In genomic region chr7:101120315-101120714, GRCh38 we compare ENCODE assay signal across 1 cellular context.
TF ChIP-seq lines count a peak whose summit lies in the region.

No MANE protein-coding gene starts in this region.

TF ChIP-seq in A549, 52 proteins besides CTCF, POLR2A, EP300 and RAD21:
- TF ChIP-seq MAX (IDR thresholded peaks at IDR 0.05) (no peak), SREBF2 (IDR thresholded peaks at IDR 0.05) (no peak), FOSB (CRISPR knock-in tag; IDR thresholded peaks at IDR 0.05) (no peak), TP53 (CRISPR knock-in tag; IDR thresholded peaks at IDR 0.05) (no peak), HES2 (IDR thresholded peaks at IDR 0.05) (no peak), CBX8 (IDR thresholded peaks at IDR 0.05) (no peak), JUNB (IDR thresholded peaks at IDR 0.05) (no peak), MAZ (IDR thresholded peaks at IDR 0.05; ENCODE audit: borderline replicate concordance, low read depth, low read length) (no peak), POLR2AphosphoS2 (conservative IDR thresholded peaks at IDR 0.05; ENCODE audit: low read length) (no peak), PHF8 (IDR thresholded peaks at IDR 0.05; ENCODE audit: borderline replicate concordance, low read depth) (no peak), HOXA7 (CRISPR knock-in tag; IDR thresholded peaks at IDR 0.05) (no peak), ZSCAN20 (CRISPR knock-in tag; IDR thresholded peaks at IDR 0.05) (no peak), SMC3 (IDR thresholded peaks at IDR 0.05) (no peak), HOXB5 (CRISPR knock-in tag; IDR thresholded peaks at IDR 0.05) (no peak), JUN (IDR thresholded peaks at IDR 0.05) (no peak), FOSL2 (IDR thresholded peaks at IDR 0.05) (no peak), FOSL2 (CRISPR knock-in tag; IDR thresholded peaks at IDR 0.05) (no peak), KDM1A (IDR thresholded peaks at IDR 0.05; ENCODE audit: low read depth) (no peak), CEBPB (IDR thresholded peaks at IDR 0.05) (no peak), HOXB13 (CRISPR knock-in tag; IDR thresholded peaks at IDR 0.05; ENCODE audit: low read depth) (no peak)
- TF ChIP-seq, protein P1, sequence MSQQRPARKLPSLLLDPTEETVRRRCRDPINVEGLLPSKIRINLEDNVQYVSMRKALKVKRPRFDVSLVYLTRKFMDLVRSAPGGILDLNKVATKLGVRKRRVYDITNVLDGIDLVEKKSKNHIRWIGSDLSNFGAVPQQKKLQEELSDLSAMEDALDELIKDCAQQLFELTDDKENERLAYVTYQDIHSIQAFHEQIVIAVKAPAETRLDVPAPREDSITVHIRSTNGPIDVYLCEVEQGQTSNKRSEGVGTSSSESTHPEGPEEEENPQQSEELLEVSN (IDR thresholded peaks at IDR 0.05; ENCODE audit: borderline replicate concordance, low read depth), result no peak
